8 cellular contexts compared by ENCODE assay signal in genomic region chr9:27247756-27248155, GRCh38. TPM values are rescaled to one million over a fixed set of nuclear protein-coding genes. Genes with fewer than 3 reads are reported as not detected.
DNase-seq lines count a peak whose midpoint lies in the region; ATAC-seq and TF ChIP-seq lines count a peak whose summit lies in the region.

No MANE protein-coding gene starts in this region.

- H2AFZ ChIP-seq in Loucy (ENCODE audit: low read length) = no peak overlapping the region

- TF ChIP-seq CTCF in Loucy (conservative IDR thresholded peaks at IDR 0.05; ENCODE audit: low read length) = peak; percentile 79

- no peaks in the 10 kb centered on the region for H3K36me3 ChIP-seq in HAP-1 (replicated peaks)
- H3K36me3 ChIP-seq in Loucy (ENCODE audit: insufficient read depth, low read length) = no peaks in the 10 kb centered on the region

- intact Hi-C loops in left ventricle myocardium superior (cut with micrococcal nuclease) = no loop called here

- no peaks in the 10 kb centered on the region for H3F3A ChIP-seq in Loucy (ENCODE audit: low read depth)

- H3K9me3 ChIP-seq in HAP-1 (no peaks in the 10 kb centered on the region), Loucy (ENCODE audit: insufficient read depth, low read depth, low read length) (no peaks in the 10 kb centered on the region)

- no peaks in the 10 kb centered on the region for H3K9me2 ChIP-seq in Loucy (replicated peaks; ENCODE audit: low read depth, low read length)

- no peaks in the 10 kb centered on the region for H4K20me1 ChIP-seq in Loucy (ENCODE audit: insufficient read depth, low read length, poor library complexity, severe bottlenecking)

- H3K79me2 ChIP-seq in Loucy (ENCODE audit: insufficient read depth, low read length) = no peaks in the 10 kb centered on the region

- ATAC-seq in left ventricle myocardium superior (peak; percentile 38), GM21381 (IDR thresholded peaks at IDR 0.05; ENCODE audit: unreplicated experiment) (no peak)

- no peak overlapping the region for H3K4me2 ChIP-seq in Loucy (ENCODE audit: low read depth, low read length, poor library complexity, severe bottlenecking)

- H3K4me3 ChIP-seq in HAP-1 (no peak overlapping the region), Loucy (ENCODE audit: low read length, poor library complexity, severe bottlenecking) (no peak overlapping the region)

- in situ Hi-C loops in HAP-1 (cut with MboI; ENCODE audit: low sequenced_read_pairs) = no loop called here

- H3K27me3 ChIP-seq in HAP-1 (ENCODE audit: low read depth) = no peaks in the 10 kb centered on the region
- no peaks in the 10 kb centered on the region for H3K27me3 ChIP-seq in Loucy (ENCODE audit: insufficient read depth, low read length, poor library complexity, severe bottlenecking)

- peak; percentile 16 for DNase-seq in activated CD4-positive, alpha-beta T cell treated with anti-CD3 and anti-CD28 coated beads for 48 hours
- DNase-seq in activated CD4-positive, alpha-beta T cell treated with anti-CD3 and anti-CD28 coated beads for 1 hour = no peak
- DNase-seq in HAP-1 (ENCODE audit: low spot score in 2 of 2) (peak; percentile 50 to 65), left ventricle myocardium superior (no peak), stromal cell of bone marrow (ENCODE audit: low read depth) (peak; percentile 54)
- peak; percentile 0 to 9 for DNase-seq in activated CD4-positive, alpha-beta T cell treated with anti-CD3 and anti-CD28 coated beads, Interleukin-2, amount 50 U/mL, for 48 hours

- H3K9ac ChIP-seq in Loucy (ENCODE audit: low read depth, low read length, poor library complexity, severe bottlenecking) = no peak overlapping the region

- H3K4me1 ChIP-seq in HAP-1 (no peaks in the 10 kb centered on the region), Loucy (ENCODE audit: insufficient read depth, low read length, poor library complexity, severe bottlenecking) (no peaks in the 10 kb centered on the region)

RNA-seq across cellular contexts. Expression of gene EQTN, which starts 49.2 kb away (rescaled TPM):
- not detected for total RNA-seq in left ventricle myocardium superior

Comparison
In these comparisons a context has a peak if more than half of its experiments do, and no peak if none do; other contexts are left out.
1. DNase-seq: peak in activated CD4-positive, alpha-beta T cell treated with anti-CD3 and anti-CD28 coated beads for 48 hours (single experiment), HAP-1 (2 of 2), activated CD4-positive, alpha-beta T cell treated with anti-CD3 and anti-CD28 coated beads, Interleukin-2, amount 50 U/mL, for 48 hours (2 of 2) and stromal cell of bone marrow (single experiment); none in activated CD4-positive, alpha-beta T cell treated with anti-CD3 and anti-CD28 coated beads for 1 hour (single experiment) and left ventricle myocardium superior (single experiment).